Comparison of ENCODE assay signal across 8 cellular contexts in the genomic region with DNA sequence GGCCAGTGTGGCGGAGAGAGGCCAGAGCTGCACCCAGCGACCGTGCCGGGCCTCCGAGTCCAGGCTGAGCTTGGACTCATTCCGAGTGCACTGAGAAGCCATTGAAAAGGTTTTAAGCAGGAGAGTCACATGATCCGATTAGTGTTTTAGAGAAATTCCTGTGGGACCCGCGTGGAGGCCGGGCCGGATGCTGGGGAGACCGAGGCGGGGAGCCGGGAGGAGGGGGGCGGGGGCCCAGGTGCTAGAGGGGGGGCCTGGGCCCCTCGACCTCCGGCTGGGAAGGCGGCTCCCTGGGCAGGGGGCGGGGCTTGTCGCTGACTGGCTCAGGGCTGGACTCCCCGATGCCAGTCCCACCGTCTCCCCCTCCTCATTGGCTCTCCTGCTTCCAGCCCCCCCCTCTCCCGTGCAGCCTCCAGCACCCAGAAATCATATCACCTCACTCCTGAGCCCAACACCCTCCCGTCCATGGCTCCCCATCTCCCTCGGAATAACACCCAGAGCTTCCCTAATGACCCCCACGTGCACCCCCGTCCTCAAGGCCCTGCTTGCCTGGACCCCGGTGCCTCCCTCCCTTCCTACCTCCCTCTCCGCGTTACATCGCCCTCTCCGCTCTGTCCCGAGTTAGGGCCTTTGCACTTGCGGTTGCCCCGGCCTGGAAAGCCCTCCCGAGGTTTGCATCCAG. TPM values are rescaled to one million over a fixed set of nuclear protein-coding genes. Genes with fewer than 3 reads are reported as not detected.
A peak's percentile ranks its signal among the peaks of the same experiment; 100 is the strongest.
DNase-seq lines count a peak whose midpoint lies in the region; ATAC-seq and TF ChIP-seq lines count a peak whose summit lies in the region.

No MANE protein-coding gene starts in this region.

- POLR2A ChIA-PET in Caco-2 (lab: Charles Lee): interaction anchor here (0.6 to 2.9 kb wide), 3 partner anchors 14 to 1953 kb away, joined by 3 to 21 read pairs (median 3); a partner anchor contains a TSS

- H3K27me3 Mint-ChIP-seq in Caco-2 (ENCODE audit: insufficient read depth, unreplicated experiment): no peaks in the 10 kb centered on the region
- no peaks in the 10 kb centered on the region for H3K27me3 Mint-ChIP-seq in effector memory CD8-positive, alpha-beta T cell
- no peaks in the 10 kb centered on the region for H3K27me3 Mint-ChIP-seq in memory B cell

- H3K36me3 Mint-ChIP-seq in Caco-2 (ENCODE audit: insufficient read depth, unreplicated experiment) (peaks cover 28% of the 10 kb centered on the region), memory B cell (no peaks in the 10 kb centered on the region)
- H3K36me3 Mint-ChIP-seq in effector memory CD8-positive, alpha-beta T cell (ENCODE audit: insufficient read depth): peaks cover 5% of the 10 kb centered on the region

- ATAC-seq in effector memory CD8-positive, alpha-beta T cell (replicated peaks): no peak
- ATAC-seq in memory B cell (ENCODE audit: low read depth) (no peak), HG02759 (IDR thresholded peaks at IDR 0.05; ENCODE audit: unreplicated experiment) (no peak)

- peak; percentile 61 to 70 for DNase-seq in Caco-2
- peak; percentile 64 for DNase-seq in NB4 (ENCODE audit: low read depth)
- DNase-seq in effector memory CD8-positive, alpha-beta T cell: no peak
- peak in 1 of 2 donors; percentile 14 for DNase-seq in memory B cell (ENCODE audit: low spot score in 2 of 2)
- peak; percentile 29 for DNase-seq in stimulated activated naive CD4-positive, alpha-beta T cell treated with Interleukin-2 at 50 U/mL for 16 hours (lab: John Stamatoyannopoulos, UW)
- no peak for DNase-seq in KG1 (lab: John Stamatoyannopoulos, UW)

- H3K9me3 Mint-ChIP-seq in Caco-2 (ENCODE audit: unreplicated experiment) (no peaks in the 10 kb centered on the region), memory B cell (no peaks in the 10 kb centered on the region)
- no peaks in the 10 kb centered on the region for H3K9me3 Mint-ChIP-seq in effector memory CD8-positive, alpha-beta T cell

- TF ChIP-seq CTCF in Caco-2 (IDR thresholded peaks at IDR 0.05; ENCODE audit: insufficient read depth in 1 of 2, low read depth in 1 of 2, low read length in 1 of 2, severe bottlenecking in 1 of 2, unreplicated experiment in 1 of 2) (no peak), NB4 (IDR thresholded peaks at IDR 0.05; ENCODE audit: low read depth, low read length) (no peak), VCaP (conservative IDR thresholded peaks at IDR 0.05) (no peak)

- intact Hi-C loops in Caco-2 (cut with micrococcal nuclease; ENCODE audit: unreplicated experiment): no loop called here

- no peaks in the 10 kb centered on the region for H3K9me3 ChIP-seq in Caco-2

- CTCF ChIA-PET in Caco-2 (lab: Charles Lee): interaction anchor here (0.6 to 1.0 kb wide), 2 partner anchors 52 to 54 kb away, joined by 3 read pairs; no protein-coding TSS in a partner anchor

- H3K4me1 ChIP-seq in Caco-2: peaks cover 20% of the 10 kb centered on the region

- no peaks in the 10 kb centered on the region for H3K36me3 ChIP-seq in Caco-2 (ENCODE audit: control insufficient read depth, insufficient read depth, low read length)

- H3K4me1 Mint-ChIP-seq in Caco-2 (ENCODE audit: low read depth, unreplicated experiment) (peaks cover 27% of the 10 kb centered on the region), memory B cell (peaks cover 23% of the 10 kb centered on the region)
- peaks cover 17 to 30% of the 10 kb centered on the region in 2 donors for H3K4me1 Mint-ChIP-seq in effector memory CD8-positive, alpha-beta T cell (ENCODE audit: low read depth in 2 of 2)

- H3K4me3 Mint-ChIP-seq in Caco-2 (ENCODE audit: unreplicated experiment) (peak overlapping the region; percentile 75), memory B cell (peak overlapping the region; percentile 81)
- peak overlapping the region; percentile 69 to 80 for H3K4me3 Mint-ChIP-seq in effector memory CD8-positive, alpha-beta T cell

- H3K27ac Mint-ChIP-seq in Caco-2 (ENCODE audit: unreplicated experiment): peak overlapping the region; percentile 40
- peak overlapping the region; percentile 32 to 91 for H3K27ac Mint-ChIP-seq in effector memory CD8-positive, alpha-beta T cell
- peak overlapping the region; percentile 5 for H3K27ac Mint-ChIP-seq in memory B cell

- no peaks in the 10 kb centered on the region for H3K27me3 ChIP-seq in Caco-2 (replicated peaks; ENCODE audit: control insufficient read depth, insufficient read depth, low read length)

- no peak for TF ChIP-seq POLR2A in NB4 (IDR thresholded peaks at IDR 0.05; ENCODE audit: extremely low read depth, insufficient read length)

- no TSS peak for BruUV-seq in Caco-2 (replicated peaks; lab: Mats Ljungman, UMichigan)

- peak overlapping the region; percentile 82; the same call in 1 of the 2 replicates for H3K27ac ChIP-seq in VCaP

- H3K4me3 ChIP-seq in Caco-2 (ENCODE audit: low read depth, low read length) (peak overlapping the region; percentile 29), NB4 (ENCODE audit: low read depth, low read length) (no peak overlapping the region)

RNA-seq across cellular contexts. Expression of a gene that starts 5.2 kb away (rescaled TPM):
- total RNA-seq in Caco-2 (2022): 26.5 and 30.4 TPM in 2 replicates

RNA-seq across cellular contexts. Expression of a gene that starts 13.5 kb away (rescaled TPM):
- 27.2 and 27.7 TPM in 2 replicates for total RNA-seq in Caco-2 (2022)

RNA-seq across cellular contexts. Expression of a gene that starts 14.3 kb away (rescaled TPM):
- 10.8 and 11.1 TPM in 2 replicates for total RNA-seq in Caco-2 (2022)

RNA-seq across cellular contexts. Expression of a gene that starts 19.6 kb away (rescaled TPM):
- total RNA-seq in Caco-2 (2022): 13.2 and 14.5 TPM in 2 replicates

RNA-seq across cellular contexts. Expression of a gene that starts 38.6 kb away (rescaled TPM):
- total RNA-seq in Caco-2 (2022): 8.5 and 10.2 TPM in 2 replicates

Comparison
In these comparisons a context has a peak if more than half of its experiments do, and no peak if none do; other contexts are left out.
1. DNase-seq: peak in Caco-2 (2 of 2), NB4 (single experiment) and stimulated activated naive CD4-positive, alpha-beta T cell treated with Interleukin-2 at 50 U/mL for 16 hours (single experiment); none in effector memory CD8-positive, alpha-beta T cell (0 of 3) and KG1 (single experiment).
2. H3K27ac Mint-ChIP-seq: peak in every context shown above with its lines; median percentile 62 in effector memory CD8-positive, alpha-beta T cell; 40 in Caco-2; 5 in memory B cell.
3. Peak in every context shown above with its lines, with median percentiles within 50 percentile points of each other: H3K4me3 Mint-ChIP-seq.